ENCODE assay signal across 8 cellular contexts in the genomic region with DNA sequence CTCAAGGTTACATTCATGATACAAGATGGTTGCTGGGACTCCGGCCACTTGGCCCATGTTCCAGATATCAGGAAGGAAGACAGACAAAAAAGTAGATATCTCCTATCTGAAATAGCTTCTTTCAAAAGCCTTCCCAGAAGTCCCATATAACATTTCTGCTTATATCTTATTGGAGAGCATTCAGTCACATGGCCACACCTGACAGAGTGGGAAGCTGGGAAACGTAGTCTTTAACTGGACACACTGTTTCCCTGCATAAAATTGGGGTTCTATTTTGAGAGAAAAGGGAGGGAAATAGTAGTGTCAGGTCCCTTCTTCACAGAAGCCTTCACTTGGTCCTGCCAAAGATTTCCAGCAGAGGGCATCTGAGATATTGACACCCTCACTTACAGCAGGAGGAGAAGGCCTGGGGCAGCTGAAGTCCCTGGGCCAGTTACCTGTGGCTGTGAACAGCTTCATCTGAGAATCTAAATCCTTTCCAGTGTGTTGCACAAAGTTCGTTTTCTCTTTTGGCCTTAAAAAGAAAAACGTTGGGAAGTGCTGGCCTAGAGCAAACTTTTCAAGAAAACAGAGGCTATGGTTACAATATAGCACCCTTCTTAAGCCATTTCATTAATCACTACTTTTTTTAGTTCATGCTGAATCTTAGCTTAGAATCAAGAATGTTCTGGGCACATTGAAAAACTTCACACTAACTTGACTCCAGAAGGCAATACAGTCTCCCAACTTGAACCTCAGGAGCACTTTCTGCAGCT. TPM values are rescaled to one million over a fixed set of nuclear protein-coding genes. Genes with fewer than 3 reads are reported as not detected.
A peak's percentile ranks its signal among the peaks of the same experiment; 100 is the strongest.
DNase-seq lines count a peak whose midpoint lies in the region; ATAC-seq and TF ChIP-seq lines count a peak whose summit lies in the region.

No MANE protein-coding gene starts in this region.

- no peak overlapping the region for H3K4me3 Mint-ChIP-seq in stimulated activated naive CD8-positive, alpha-beta T cell treated with anti-CD3 and anti-CD28 coated beads, Interleukin-15, amount 100 ng/mL, for 72 hours

- H3K4me3 ChIP-seq in brain microvascular endothelial cell (ENCODE audit: low read depth, low read length) (no peak overlapping the region), mesenchymal stem cell (ENCODE audit: insufficient read depth in 1 of 2, low read depth in 1 of 2, low read length in 2 of 2) (no peak overlapping the region)

- TF ChIP-seq CTCF in brain microvascular endothelial cell (IDR thresholded peaks at IDR 0.05; ENCODE audit: low read depth, low read length, missing control alignments), result peak; percentile 77

- H3K27ac ChIP-seq in brain microvascular endothelial cell, result no peak overlapping the region
- H3K27ac ChIP-seq in mesenchymal stem cell (ENCODE audit: low read length, poor library complexity, severe bottlenecking), result no peak overlapping the region

- H3K9me3 ChIP-seq in mesenchymal stem cell (ENCODE audit: control insufficient read depth, low read length), result no peaks in the 10 kb centered on the region

- no peak overlapping the region for H3K4ac ChIP-seq in mesenchymal stem cell (ENCODE audit: low read depth in 1 of 2, low read length in 2 of 2)

- H3K18ac ChIP-seq in mesenchymal stem cell (ENCODE audit: low read depth in 1 of 2, low read length in 2 of 2), result no peak overlapping the region

- no peak overlapping the region for H3K9ac ChIP-seq in mesenchymal stem cell (ENCODE audit: low read length)

- H3K27me3 ChIP-seq in brain microvascular endothelial cell (replicated peaks) (no peaks in the 10 kb centered on the region), mesenchymal stem cell (ENCODE audit: control insufficient read depth in 1 of 2, insufficient read depth in 1 of 2, low read length in 2 of 2) (no peaks in the 10 kb centered on the region)

- H3K4me2 ChIP-seq in mesenchymal stem cell (ENCODE audit: low read length, poor library complexity, severe bottlenecking), result no peak overlapping the region

- H3K14ac ChIP-seq in mesenchymal stem cell (ENCODE audit: low read length in 2 of 2), result no peak overlapping the region

- in situ Hi-C loops in brain microvascular endothelial cell (cut with HindIII; ENCODE audit: low pct_ligation_motif_present, low sequenced_read_pairs), result no loop called here

- H4K91ac ChIP-seq in mesenchymal stem cell (ENCODE audit: low read length), result no peak overlapping the region

- H4K8ac ChIP-seq in mesenchymal stem cell (ENCODE audit: low read length), result no peak overlapping the region

- no peaks in the 10 kb centered on the region for H3K9me3 Mint-ChIP-seq in stimulated activated naive CD8-positive, alpha-beta T cell treated with anti-CD3 and anti-CD28 coated beads, Interleukin-15, amount 100 ng/mL, for 72 hours

- ATAC-seq in stimulated activated naive CD8-positive, alpha-beta T cell treated with anti-CD3 and anti-CD28 coated beads, Interleukin-15, amount 100 ng/mL, for 72 hours, result peak; percentile 96
- no peak for ATAC-seq in GM18511 (IDR thresholded peaks at IDR 0.05; ENCODE audit: unreplicated experiment)

- H2BK12ac ChIP-seq in mesenchymal stem cell (ENCODE audit: low read length in 2 of 2), result no peak overlapping the region

- no peak overlapping the region for H2BK15ac ChIP-seq in mesenchymal stem cell (ENCODE audit: low read depth, poor library complexity, severe bottlenecking)

- H2BK5ac ChIP-seq in mesenchymal stem cell (ENCODE audit: low read depth, low read length, poor library complexity, severe bottlenecking), result no peak overlapping the region

- H3K36me3 ChIP-seq in brain microvascular endothelial cell (replicated peaks) (no peaks in the 10 kb centered on the region), mesenchymal stem cell (ENCODE audit: control insufficient read depth in 1 of 2, insufficient read depth in 2 of 2, low read depth in 1 of 2, low read length in 2 of 2) (no peaks in the 10 kb centered on the region)

- DNase-seq in DMS 273 (lab: John Stamatoyannopoulos, UW; ENCODE audit: unreplicated experiment) (peak; percentile 59), DMS 273 treated with DMSO at 0.1 percent for 48 hours (lab: John Stamatoyannopoulos, UW) (no peak), HS-27A (ENCODE audit: low read depth) (peak; percentile 49), T1000 (lab: John Stamatoyannopoulos, UW) (peak; percentile 3), brain microvascular endothelial cell (peak; percentile 56), mesenchymal stem cell (peak; percentile 59)
- peak; percentile 57 to 67 for DNase-seq in stimulated activated naive CD8-positive, alpha-beta T cell treated with anti-CD3 and anti-CD28 coated beads, Interleukin-15, amount 100 ng/mL, for 72 hours

- no peak overlapping the region for H2AK5ac ChIP-seq in mesenchymal stem cell (ENCODE audit: low read length, severe bottlenecking)

- H3K23ac ChIP-seq in mesenchymal stem cell (ENCODE audit: low read length in 2 of 2), result no peak overlapping the region

- no peak overlapping the region for H3K27ac Mint-ChIP-seq in stimulated activated naive CD8-positive, alpha-beta T cell treated with anti-CD3 and anti-CD28 coated beads, Interleukin-15, amount 100 ng/mL, for 72 hours

- no peaks in the 10 kb centered on the region for H3K27me3 Mint-ChIP-seq in stimulated activated naive CD8-positive, alpha-beta T cell treated with anti-CD3 and anti-CD28 coated beads, Interleukin-15, amount 100 ng/mL, for 72 hours

- peaks cover 11% of the 10 kb centered on the region for H3K4me1 Mint-ChIP-seq in stimulated activated naive CD8-positive, alpha-beta T cell treated with anti-CD3 and anti-CD28 coated beads, Interleukin-15, amount 100 ng/mL, for 72 hours

- no peaks in the 10 kb centered on the region for H3K79me1 ChIP-seq in mesenchymal stem cell (replicated peaks; ENCODE audit: low read length, poor library complexity, severe bottlenecking)

- 37% methylated on average over 4 of the region's 4 CpGs for WGBS in mesenchymal stem cell

- H2AFZ ChIP-seq in mesenchymal stem cell (ENCODE audit: low read depth, low read length), result no peak overlapping the region

- H2BK120ac ChIP-seq in mesenchymal stem cell (ENCODE audit: low read depth, low read length), result no peak overlapping the region

- no peaks in the 10 kb centered on the region for H3K4me1 ChIP-seq in mesenchymal stem cell (ENCODE audit: control insufficient read depth, insufficient read depth, low read depth, low read length)

RNA-seq across cellular contexts. Expression of a gene that starts 33.5 kb away (rescaled TPM):
- polyA plus RNA-seq in mesenchymal stem cell (2013, experiment 1 of 2), result 1.5 TPM
- 1.2 TPM for polyA plus RNA-seq in mesenchymal stem cell (2013, experiment 2 of 2)
